ENCODE assay signal across 8 cellular contexts in the genomic region with DNA sequence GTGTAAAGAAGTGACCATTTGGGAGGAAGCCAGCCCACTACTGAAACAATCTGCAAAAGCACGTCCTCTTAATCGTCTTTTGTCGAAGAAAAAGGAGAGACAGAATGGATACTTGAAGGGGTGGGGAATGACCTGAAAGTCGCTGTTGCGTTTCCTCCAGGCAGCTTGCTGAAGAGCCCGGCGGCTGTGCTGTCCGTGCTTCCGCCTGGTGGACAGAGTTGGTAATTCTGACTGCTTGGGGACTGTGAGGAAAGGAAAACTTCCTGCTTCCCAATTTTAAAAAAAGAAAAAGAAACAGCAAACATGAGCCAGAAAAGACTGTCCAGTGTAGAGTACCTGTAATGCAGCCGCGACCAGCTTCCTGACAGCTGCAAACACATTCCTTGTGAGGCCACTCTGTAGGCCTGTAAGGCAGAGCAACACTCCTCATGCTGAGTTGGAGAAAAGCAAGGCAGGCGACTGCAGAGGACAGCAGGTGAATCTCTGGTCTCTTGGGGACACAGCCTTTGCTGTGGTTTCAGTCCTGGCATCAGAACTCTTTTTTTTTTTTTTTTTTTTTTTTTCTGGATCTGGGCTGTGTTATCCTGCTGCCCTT.
A peak's percentile ranks its signal among the peaks of the same experiment; 100 is the strongest.
DNase-seq lines count a peak whose midpoint lies in the region; ATAC-seq and TF ChIP-seq lines count a peak whose summit lies in the region.

No MANE protein-coding gene starts in this region.

- WGBS in adrenal gland, 4 donors = 11 to 18% (median 14%) methylated on average over 12 of the region's 12 CpGs

- TF ChIP-seq POLR2A in adrenal gland (IDR thresholded peaks at IDR 0.05) = no peak

- in situ Hi-C loops in G401 (cut with HindIII; ENCODE audit: low sequenced_read_pairs) (no loop called here), KBM-7 (cut with MboI; ENCODE audit: low pct_unique_long_range_greater_than_20kb, low sequenced_read_pairs) (no loop called here)

- no peaks in the 10 kb centered on the region for H3K4me1 ChIP-seq in adrenal gland (replicated peaks in 1 of 2)
- no peaks in the 10 kb centered on the region for H3K4me1 ChIP-seq in tibial artery
- H3K4me1 ChIP-seq in effector memory CD4-positive, alpha-beta T cell (ENCODE audit: control insufficient read depth, insufficient read depth, low read length, poor library complexity, severe bottlenecking) = no peaks in the 10 kb centered on the region

- TF ChIP-seq CTCF in adrenal gland (IDR thresholded peaks at IDR 0.05) = peak; percentile 35 to 60 (median 52)
- peak; percentile 68 to 69 for TF ChIP-seq CTCF in tibial artery (IDR thresholded peaks at IDR 0.05)

- H3K9me3 ChIP-seq in adrenal gland (replicated peaks in 1 of 3) (no peaks in the 10 kb centered on the region), tibial artery (no peaks in the 10 kb centered on the region)
- H3K9me3 ChIP-seq in effector memory CD4-positive, alpha-beta T cell (ENCODE audit: control insufficient read depth, low read length) = no peaks in the 10 kb centered on the region

- DNase-seq in G401 (ENCODE audit: low spot score) = peak; percentile 6
- DNase-seq in KBM-7 = peak; percentile 18
- DNase-seq in adrenal gland = peak; percentile 25 to 55 (median 35)
- DNase-seq in iPS DF 19.7 (ENCODE audit: low read depth, low spot score) = peak; percentile 54
- peak in 1 of 2 donors; percentile 41 for DNase-seq in tibial artery
- no peak for DNase-seq in NCI-H345 (lab: John Stamatoyannopoulos, UW)
- no peak for DNase-seq in effector memory CD4-positive, alpha-beta T cell

- no peak overlapping the region for H3K4me3 ChIP-seq in adrenal gland
- no peak overlapping the region for H3K4me3 ChIP-seq in tibial artery
- H3K4me3 ChIP-seq in effector memory CD4-positive, alpha-beta T cell (ENCODE audit: insufficient read depth, low read depth, low read length, poor library complexity, severe bottlenecking) = no peak overlapping the region

- H3K36me3 ChIP-seq in adrenal gland (replicated peaks in 1 of 2) = no peaks in the 10 kb centered on the region
- no peaks in the 10 kb centered on the region for H3K36me3 ChIP-seq in tibial artery
- no peaks in the 10 kb centered on the region for H3K36me3 ChIP-seq in effector memory CD4-positive, alpha-beta T cell (ENCODE audit: control insufficient read depth, insufficient read depth, low read length)

- peak; percentile 83 for ATAC-seq in GM21515 (IDR thresholded peaks at IDR 0.05; ENCODE audit: unreplicated experiment)

- H3K27me3 ChIP-seq in adrenal gland = no peaks in the 10 kb centered on the region
- no peaks in the 10 kb centered on the region for H3K27me3 ChIP-seq in tibial artery
- no peaks in the 10 kb centered on the region for H3K27me3 ChIP-seq in effector memory CD4-positive, alpha-beta T cell (replicated peaks; ENCODE audit: control insufficient read depth, insufficient read depth, low read length, poor library complexity, severe bottlenecking)

- H3K27ac ChIP-seq in adrenal gland (no peak overlapping the region), tibial artery (no peak overlapping the region)
- no peak overlapping the region for H3K27ac ChIP-seq in effector memory CD4-positive, alpha-beta T cell (ENCODE audit: insufficient read depth, low read length, poor library complexity, severe bottlenecking)

- intact Hi-C loops in adrenal gland (cut with DNase I) (no loop called here), tibial artery (cut with DNase I; ENCODE audit: low total_unique reads) (no loop called here)

Comparison
In these comparisons a context has a peak if more than half of its experiments do, and no peak if none do; other contexts are left out.
1. DNase-seq: peak in G401 (single experiment), KBM-7 (single experiment), adrenal gland (7 of 7) and iPS DF 19.7 (single experiment); none in NCI-H345 (single experiment) and effector memory CD4-positive, alpha-beta T cell (0 of 3).